9 cellular contexts compared by ENCODE assay signal in genomic region chrX:78119521-78120227, GRCh38. TPM values are rescaled to one million over a fixed set of nuclear protein-coding genes. Genes with fewer than 3 reads are reported as not detected.
DNase-seq lines count a peak whose midpoint lies in the region; TF ChIP-seq lines count a peak whose summit lies in the region.
"Had no signal": no experiment of that assay in that cellular context is flagged by ENCODE, and none has a peak within 500 bp of the region (broad histone marks: within the 10 kb centered on the region; RNA-seq: fewer than 3 reads in every experiment).

No MANE protein-coding gene starts in this region.

- peak overlapping the region; percentile 34 for H3K27ac Mint-ChIP-seq in T-helper 1 cell treated with Interleukin-12 subunit alpha and Interleukin-12 subunit beta and Interleukin-4 antibody, amounts not matched to agents 30 μg/mL and 1 μg/mL, for 36 hours
- H3K27ac Mint-ChIP-seq: mesothelial cell of epicardium had no signal

- no peaks in the 10 kb centered on the region for H3K27me3 ChIP-seq in neutrophil
- H3K27me3 ChIP-seq in thyroid gland: no peaks in the 10 kb centered on the region
- H3K27me3 ChIP-seq in ovary: no peaks in the 10 kb centered on the region

- H3K9me3 ChIP-seq in neutrophil (no peaks in the 10 kb centered on the region), thyroid gland (no peaks in the 10 kb centered on the region), ovary (no peaks in the 10 kb centered on the region)

- H3K4me1 Mint-ChIP-seq in T-helper 1 cell treated with Interleukin-12 subunit alpha and Interleukin-12 subunit beta and Interleukin-4 antibody, amounts not matched to agents 30 μg/mL and 1 μg/mL, for 36 hours (ENCODE audit: low read depth): peaks cover 37% of the 10 kb centered on the region
- H3K4me1 Mint-ChIP-seq: mesothelial cell of epicardium had no signal

- no peaks in the 10 kb centered on the region for H3K27me3 Mint-ChIP-seq in T-helper 1 cell treated with Interleukin-12 subunit alpha and Interleukin-12 subunit beta and Interleukin-4 antibody, amounts not matched to agents 30 μg/mL and 1 μg/mL, for 36 hours (ENCODE audit: low read depth)

- no peak overlapping the region for H3K4me3 ChIP-seq in neutrophil (ENCODE audit: low read depth in 1 of 2, low read length in 1 of 2)
- H3K4me3 ChIP-seq in thyroid gland (replicated peaks in 1 of 3): no peak overlapping the region
- no peak overlapping the region for H3K4me3 ChIP-seq in ovary

- H3K4me3 Mint-ChIP-seq in T-helper 1 cell treated with Interleukin-12 subunit alpha and Interleukin-12 subunit beta and Interleukin-4 antibody, amounts not matched to agents 30 μg/mL and 1 μg/mL, for 36 hours: peak overlapping the region; percentile 42
- H3K4me3 Mint-ChIP-seq: mesothelial cell of epicardium had no signal

- TF ChIP-seq EP300 in ovary (IDR thresholded peaks at IDR 0.05): no peak

- H3K9me3 Mint-ChIP-seq in T-helper 1 cell treated with Interleukin-12 subunit alpha and Interleukin-12 subunit beta and Interleukin-4 antibody, amounts not matched to agents 30 μg/mL and 1 μg/mL, for 36 hours: no peaks in the 10 kb centered on the region

- WGBS in thyroid gland, 2 donors: 79 to 83% methylated on average over 9 of the region's 9 CpGs
- 68 to 72% (median 71%) methylated on average over 9 of the region's 9 CpGs for WGBS in ovary, 3 donors

- DNase-seq in T-helper 1 cell (no peak), cerebellar cortex (ENCODE audit: low spot score) (peak; percentile 24), CD1c-positive myeloid dendritic cell (ENCODE audit: extremely low spot score) (no peak), thyroid gland (no peak), ovary (no peak)

- intact Hi-C loops in thyroid gland (cut with DNase I): no loop called here
- intact Hi-C loops in ovary (cut with DNase I): no loop called here

- H3K36me3 ChIP-seq in neutrophil: peaks cover 99% of the 10 kb centered on the region
- H3K36me3 ChIP-seq in thyroid gland: peaks cover 35 to 48% of the 10 kb centered on the region in 2 donors
- H3K36me3 ChIP-seq in ovary: no peaks in the 10 kb centered on the region

- peaks cover 74% of the 10 kb centered on the region for H3K36me3 Mint-ChIP-seq in T-helper 1 cell treated with Interleukin-12 subunit alpha and Interleukin-12 subunit beta and Interleukin-4 antibody, amounts not matched to agents 30 μg/mL and 1 μg/mL, for 36 hours (ENCODE audit: low read depth)

- H3K4me1 ChIP-seq in neutrophil (ENCODE audit: control insufficient read depth in 1 of 2, insufficient read depth in 1 of 2, low read depth in 1 of 2, low read length in 1 of 2) (peaks cover 4 to 6% of the 10 kb centered on the region in 2 experiments), thyroid gland (no peaks in the 10 kb centered on the region), ovary (ENCODE audit: insufficient read depth) (no peaks in the 10 kb centered on the region)

- TF ChIP-seq CTCF in LNCAP (IDR thresholded peaks at IDR 0.05) (peak; percentile 46), neutrophil (IDR thresholded peaks at IDR 0.05) (no peak), thyroid gland (IDR thresholded peaks at IDR 0.05) (no peak), ovary (IDR thresholded peaks at IDR 0.05) (no peak)

- peak overlapping the region; percentile 58 for H3K27ac ChIP-seq in neutrophil
- H3K27ac ChIP-seq in thyroid gland: no peak overlapping the region
- H3K27ac ChIP-seq in ovary: no peak overlapping the region

- TF ChIP-seq POLR2A in thyroid gland (IDR thresholded peaks at IDR 0.05) (no peak), ovary (IDR thresholded peaks at IDR 0.05) (no peak)

RNA-seq across cellular contexts. Expression of gene PGK1, which starts 15.6 kb away (rescaled TPM):
- total RNA-seq in thyroid gland (100 to 1,000 TPM; 110 to 252 (median 197) TPM), ovary (100 to 1,000 TPM in 6 of 7 donors, 10 to 100 TPM in 1; 73.6 to 216 (median 132) TPM)
- 100 to 1,000 TPM in 1 of 2 donors, 10 to 100 TPM in 1; 72.5 to 251 TPM for polyA plus RNA-seq in ovary

RNA-seq across cellular contexts. Expression of gene TAF9B, which starts 19.8 kb away (rescaled TPM):
- 10 to 100 TPM; 23.0 to 35.2 (median 25.9) TPM for total RNA-seq in thyroid gland
- 10 to 100 TPM; 15.0 to 26.9 (median 18.3) TPM for total RNA-seq in ovary
- polyA plus RNA-seq in ovary: 10 to 100 TPM; 14.3 to 22.9 TPM
